ENCODE assay signal across 1 cellular context in the genomic region with DNA sequence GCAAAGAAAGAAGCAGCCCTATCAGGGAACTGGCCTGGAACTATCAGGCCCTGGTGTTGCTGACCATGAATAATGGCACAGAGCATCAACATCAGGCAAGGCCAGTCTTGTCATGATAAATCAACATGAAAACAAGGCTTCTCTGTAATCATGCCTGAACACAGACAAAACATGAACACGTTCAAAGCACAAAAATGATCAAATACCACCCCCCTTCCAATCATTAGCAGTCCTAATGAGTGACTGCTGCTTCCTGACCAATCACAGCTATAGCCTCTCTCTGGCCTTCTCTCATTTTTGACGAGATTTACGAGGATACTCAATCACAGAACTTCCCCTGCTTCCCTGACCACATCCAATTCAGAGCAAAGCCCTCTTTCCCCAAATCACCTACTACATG.
A peak's percentile ranks its signal among the peaks of the same experiment; 100 is the strongest.
TF ChIP-seq lines count a peak whose summit lies in the region.

No MANE protein-coding gene starts in this region.

TF ChIP-seq in SK-N-SH, 30 proteins besides CTCF, POLR2A, EP300 and RAD21:
- TF ChIP-seq PBX3 (IDR thresholded peaks at IDR 0.05), result peak; percentile 24; the same call in 1 of the 2 replicates
- TF ChIP-seq SMC3 (IDR thresholded peaks at IDR 0.05; ENCODE audit: low read depth, low read length), result no peak
